16 cellular contexts compared by ENCODE assay signal in the genomic region with DNA sequence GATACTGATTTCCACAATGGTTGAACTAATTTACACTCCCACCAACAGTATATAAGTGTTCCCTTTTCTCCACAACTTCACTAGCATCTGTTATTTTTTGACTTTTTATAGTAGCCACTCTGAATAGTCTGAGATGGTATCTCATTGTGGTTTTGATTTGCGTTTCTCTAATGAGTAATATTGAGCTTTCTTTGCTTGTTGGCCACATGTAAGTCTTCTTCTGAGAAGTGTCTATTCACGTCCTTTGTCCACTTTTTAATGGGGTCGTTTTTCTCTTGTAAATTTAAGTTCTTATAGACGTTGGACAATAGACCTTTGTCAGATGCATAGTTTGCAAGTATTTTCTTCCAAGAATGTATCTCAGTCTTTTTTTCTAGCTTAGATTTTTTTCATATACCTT. TPM values are rescaled to one million over a fixed set of nuclear protein-coding genes. Genes with fewer than 3 reads are reported as not detected.
A peak's percentile ranks its signal among the peaks of the same experiment; 100 is the strongest.
DNase-seq lines count a peak whose midpoint lies in the region; ATAC-seq and TF ChIP-seq lines count a peak whose summit lies in the region.
"Had no signal": no experiment of that assay in that cellular context is flagged by ENCODE, and none has a peak within 500 bp of the region (broad histone marks: within the 10 kb centered on the region; RNA-seq: fewer than 3 reads in every experiment).

No MANE protein-coding gene starts in this region.

- no peak overlapping the region for H3K9ac ChIP-seq in PC-3 (ENCODE audit: low read length)
- H3K9ac ChIP-seq in endodermal cell (ENCODE audit: extremely low read depth, low read length, poor library complexity, severe bottlenecking) = no peak overlapping the region

- H3F3A ChIP-seq in PC-3 (ENCODE audit: low read length, unreplicated experiment) = no peaks in the 10 kb centered on the region

- no peak overlapping the region for H3K4me3 ChIP-seq in PC-3 (ENCODE audit: low read length)
- no peak overlapping the region for H3K4me3 ChIP-seq in endodermal cell (ENCODE audit: low read length)
- H3K4me3 ChIP-seq: lung, PC-9 had no signal

- DNase-seq in PC-3 = no peak
- no peak for DNase-seq in occipital lobe (lab: John Stamatoyannopoulos, UW)
- DNase-seq in C1 segment of cervical spinal cord (lab: John Stamatoyannopoulos, UW) = no peak
- DNase-seq in endodermal cell = no peak
- DNase-seq in activated effector memory CD4-positive, alpha-beta T cell treated with anti-CD3 and anti-CD28 coated beads, Interleukin-2, amount 50 U/mL, for 16 hours = no peak
- DNase-seq: AML-193, amygdala, DMS 273 treated with DMSO at 0.1 percent for 48 hours, NCI-H226, PC-9 had no signal

- H3K9me3 Mint-ChIP-seq in endodermal cell = no peaks in the 10 kb centered on the region
- H3K9me3 Mint-ChIP-seq: dendritic cell treated with granulocyte-macrophage colony-stimulating factor and Interleukin-4, amounts not matched to agents 40 ng/mL and 50 ng/mL, for 4 days; stimulated activated naive CD8-positive, alpha-beta T cell treated with anti-CD3 and anti-CD28 coated beads, Interleukin-15, Interleukin-2, amounts not matched to agents 100 ng/mL and 50 ng/mL, for 24 hours had no signal

- H3K36me3 ChIP-seq in PC-3 (ENCODE audit: low read depth, low read length) (no peaks in the 10 kb centered on the region), endodermal cell (ENCODE audit: control insufficient read depth, insufficient read depth, low read length) (no peaks in the 10 kb centered on the region)

- POLR2A ChIA-PET in PC-3 (lab: Charles Lee; ENCODE audit: unreplicated experiment) = interaction anchor here (0.5 kb wide), 1 partner anchor 253 kb away, joined by 3 read pairs; no protein-coding TSS in a partner anchor

- peaks cover 16% of the 10 kb centered on the region for H3K4me1 ChIP-seq in PC-3 (ENCODE audit: insufficient read depth, low read length)
- peaks cover 5% of the 10 kb centered on the region for H3K4me1 ChIP-seq in endodermal cell (ENCODE audit: control insufficient read depth, insufficient read depth, low read length)

- peaks cover 3% of the 10 kb centered on the region for H3K36me3 Mint-ChIP-seq in endodermal cell (ENCODE audit: low read depth)

- intact Hi-C loops in PC-3 (cut with micrococcal nuclease) = no loop called here

- H3K4me2 ChIP-seq in PC-3 (ENCODE audit: low read length) = no peak overlapping the region
- H3K4me2 ChIP-seq: PC-9 had no signal

- no peak overlapping the region for H3K4me3 Mint-ChIP-seq in endodermal cell
- H3K4me3 Mint-ChIP-seq: dendritic cell treated with granulocyte-macrophage colony-stimulating factor and Interleukin-4, amounts not matched to agents 40 ng/mL and 50 ng/mL, for 4 days; stimulated activated naive CD8-positive, alpha-beta T cell treated with anti-CD3 and anti-CD28 coated beads, Interleukin-15, Interleukin-2, amounts not matched to agents 100 ng/mL and 50 ng/mL, for 24 hours had no signal

- H3K79me2 ChIP-seq in PC-3 (ENCODE audit: low read length) = peaks cover 99% of the 10 kb centered on the region

- H4K20me1 ChIP-seq in PC-3 (ENCODE audit: low read length) = 0 out of 2 replicates have a peak, but pooled peaks cover 5% of the 10 kb centered on the region

- BruUV-seq in PC-3 (replicated peaks; lab: Mats Ljungman, UMichigan) = no TSS peak

- H3K27me3 ChIP-seq in PC-3 (ENCODE audit: low read length) (no peaks in the 10 kb centered on the region), endodermal cell (ENCODE audit: control insufficient read depth, insufficient read depth, low read length, poor library complexity, severe bottlenecking) (peaks cover 3% of the 10 kb centered on the region)

- TF ChIP-seq CTCF in PC-3 (conservative IDR thresholded peaks at IDR 0.05; ENCODE audit: low read depth, low read length) = no peak
- no peak for TF ChIP-seq CTCF in endodermal cell (conservative IDR thresholded peaks at IDR 0.05)

- H3K27me3 Mint-ChIP-seq in endodermal cell (ENCODE audit: insufficient read depth) = peaks cover 11% of the 10 kb centered on the region
- H3K27me3 Mint-ChIP-seq: dendritic cell treated with granulocyte-macrophage colony-stimulating factor and Interleukin-4, amounts not matched to agents 40 ng/mL and 50 ng/mL, for 4 days; stimulated activated naive CD8-positive, alpha-beta T cell treated with anti-CD3 and anti-CD28 coated beads, Interleukin-15, Interleukin-2, amounts not matched to agents 100 ng/mL and 50 ng/mL, for 24 hours had no signal

- H2AFZ ChIP-seq in PC-3 (ENCODE audit: low read length) = no peak overlapping the region
- H2AFZ ChIP-seq: PC-9 had no signal

- no peak overlapping the region for H3K27ac Mint-ChIP-seq in endodermal cell
- H3K27ac Mint-ChIP-seq: dendritic cell treated with granulocyte-macrophage colony-stimulating factor and Interleukin-4, amounts not matched to agents 40 ng/mL and 50 ng/mL, for 4 days; stimulated activated naive CD8-positive, alpha-beta T cell treated with anti-CD3 and anti-CD28 coated beads, Interleukin-15, Interleukin-2, amounts not matched to agents 100 ng/mL and 50 ng/mL, for 24 hours had no signal

- CTCF ChIA-PET in PC-3 (lab: Charles Lee) = no interaction called here

- H3K27ac ChIP-seq in PC-3 (ENCODE audit: low read length) (no peak overlapping the region), endodermal cell (ENCODE audit: low read depth, low read length) (no peak overlapping the region)
- H3K27ac ChIP-seq: PC-9 had no signal

- ATAC-seq in GM18498 (IDR thresholded peaks at IDR 0.05; ENCODE audit: unreplicated experiment) (peak; percentile 52), GM19035 (IDR thresholded peaks at IDR 0.05; ENCODE audit: unreplicated experiment) (peak; percentile 45), HG02870 (IDR thresholded peaks at IDR 0.05; ENCODE audit: unreplicated experiment) (peak; percentile 65), PC-3 (peak; percentile 60)

- H3K9me3 ChIP-seq in PC-3 (ENCODE audit: low read length) (no peaks in the 10 kb centered on the region), endodermal cell (ENCODE audit: control insufficient read depth, low read length) (no peaks in the 10 kb centered on the region)

- peaks cover 44% of the 10 kb centered on the region for H3K4me1 Mint-ChIP-seq in endodermal cell

- 88 to 89% methylated on average over 4 of the region's 4 CpGs for WGBS in endodermal cell (ENCODE audit: insufficient coverage in 1 of 2, insufficient read length in 1 of 2), 2 experiments

- no peaks in the 10 kb centered on the region for H3K9me2 ChIP-seq in PC-3 (replicated peaks; ENCODE audit: low read length)

RNA-seq across cellular contexts. Expression of a gene that starts 10.0 kb away (rescaled TPM):
- 17.4 and 24.3 TPM in 2 replicates for total RNA-seq in PC-3 (2014; rRNA removed)
- 285 TPM for total RNA-seq in occipital lobe
- 10 to 100 TPM; 34.3 to 34.4 TPM for total RNA-seq in endodermal cell
- polyA plus RNA-seq in endodermal cell (2013, experiment 1 of 2) = 23.6 TPM
- 19.3 TPM for polyA plus RNA-seq in endodermal cell (2013, experiment 2 of 2)
